26 cellular contexts compared by ENCODE assay signal in the genomic region with DNA sequence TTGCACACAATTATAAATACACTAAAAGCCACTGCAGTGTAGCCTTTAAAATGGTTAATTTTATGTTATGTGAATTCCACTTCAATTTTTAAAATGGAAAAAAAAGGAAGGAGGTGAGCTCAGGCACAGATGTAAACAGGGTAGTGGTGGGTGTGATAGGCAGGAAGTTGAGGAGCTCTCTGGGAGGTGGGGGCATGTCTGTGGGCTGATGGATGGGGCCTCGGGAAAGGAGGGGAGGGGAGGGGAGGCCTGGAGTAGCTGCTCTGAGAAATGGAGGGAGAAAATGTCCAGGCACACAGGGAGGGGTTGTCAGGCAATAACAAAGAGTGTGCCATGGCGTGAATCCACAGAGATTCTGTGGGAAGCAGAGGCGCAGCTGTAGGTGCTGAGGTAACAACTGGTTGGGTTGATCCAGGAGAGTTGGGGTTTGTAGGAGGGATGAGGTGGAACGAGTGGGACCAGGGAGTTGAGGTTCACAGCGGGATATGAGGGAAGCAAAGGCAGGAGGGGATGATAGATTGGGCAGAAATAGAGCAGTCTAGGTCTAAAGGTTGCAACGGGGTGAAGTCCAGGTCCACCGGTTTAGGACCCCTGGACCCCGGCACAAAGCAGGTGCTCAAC.
"Had no signal": no experiment of that assay in that cellular context is flagged by ENCODE, and none has a peak within 500 bp of the region (broad histone marks: within the 10 kb centered on the region; RNA-seq: fewer than 3 reads in every experiment).

No MANE protein-coding gene starts in this region.

- H3K9me3 Mint-ChIP-seq: nephron; stimulated activated effector memory CD8-positive, alpha-beta T cell treated with anti-CD3 and anti-CD28 coated beads, Interleukin-12 subunit alpha, Interleukin-12 subunit beta, amount 100 ng/mL, for 72 hours had no signal

- H3K27me3 Mint-ChIP-seq: activated naive CD8-positive, alpha-beta T cell had no signal

- ATAC-seq: body of pancreas, gastrocnemius medialis, left ventricle myocardium superior, right cardiac atrium, upper lobe of right lung had no signal

- DNase-seq: activated CD4-positive, alpha-beta T cell treated with anti-CD3 and anti-CD28 coated beads for 4 hours; activated CD4-positive, alpha-beta T cell treated with anti-CD3 and anti-CD28 coated beads, Interleukin-2, amount 50 U/mL, for 48 hours; activated CD4-positive, CD25-positive, alpha-beta regulatory T cell; activated CD8-positive, alpha-beta memory T cell treated with anti-CD3 and anti-CD28 coated beads for 24 hours; activated effector memory CD4-positive, alpha-beta T cell treated with Interleukin-2 at 50 U/mL for 16 hours; activated naive CD4-positive, alpha-beta T cell treated with Interleukin-2 at 50 U/mL for 16 hours; anterior cingulate cortex; body of pancreas; colonic mucosa; effector memory CD4-positive, alpha-beta T cell; erythroblast; gastrocnemius medialis; islet precursor cell; left ventricle myocardium superior; stimulated activated CD4-positive, alpha-beta T cell treated with anti-CD3 and anti-CD28 coated beads, Interleukin-4, amount 100 ng/mL, for 24 hours; stomach; tibial artery; upper lobe of right lung had no signal

- H3K36me3 Mint-ChIP-seq: activated naive CD8-positive, alpha-beta T cell; stimulated activated effector memory CD8-positive, alpha-beta T cell treated with anti-CD3 and anti-CD28 coated beads, Interleukin-12 subunit alpha, Interleukin-12 subunit beta, amount 100 ng/mL, for 72 hours had no signal

- H3K27me3 ChIP-seq: body of pancreas, colonic mucosa, dorsolateral prefrontal cortex, gastrocnemius medialis, hepatocyte, stomach, tibial artery, upper lobe of right lung had no signal

- H3K27ac Mint-ChIP-seq: activated naive CD8-positive, alpha-beta T cell; nephron; stimulated activated effector memory CD8-positive, alpha-beta T cell treated with anti-CD3 and anti-CD28 coated beads, Interleukin-12 subunit alpha, Interleukin-12 subunit beta, amount 100 ng/mL, for 72 hours had no signal

- H3K9ac ChIP-seq: parathyroid adenoma had no signal

- H3K4me3 ChIP-seq: body of pancreas, colonic mucosa, dorsolateral prefrontal cortex, gastrocnemius medialis, hepatocyte, stomach, tibial artery, upper lobe of right lung had no signal

- H3K4me1 Mint-ChIP-seq: stimulated activated effector memory CD8-positive, alpha-beta T cell treated with anti-CD3 and anti-CD28 coated beads, Interleukin-12 subunit alpha, Interleukin-12 subunit beta, amount 100 ng/mL, for 72 hours had no signal

- H3K36me3 ChIP-seq: colonic mucosa, gastrocnemius medialis, neutrophil, stomach, upper lobe of right lung had no signal

- H2AFZ ChIP-seq: hepatocyte, parathyroid adenoma had no signal

- H3K79me2 ChIP-seq: hepatocyte, parathyroid adenoma had no signal

- H3K4me2 ChIP-seq: hepatocyte had no signal

- H3K4me3 Mint-ChIP-seq: activated naive CD8-positive, alpha-beta T cell; nephron; stimulated activated effector memory CD8-positive, alpha-beta T cell treated with anti-CD3 and anti-CD28 coated beads, Interleukin-12 subunit alpha, Interleukin-12 subunit beta, amount 100 ng/mL, for 72 hours had no signal

- H3K9me3 ChIP-seq: body of pancreas, colonic mucosa, gastrocnemius medialis, neutrophil, stomach, tibial artery, upper lobe of right lung had no signal

- H3K4me1 ChIP-seq: colonic mucosa, parathyroid adenoma had no signal

- H3K27ac ChIP-seq: body of pancreas, colonic mucosa, dorsolateral prefrontal cortex, gastrocnemius medialis, hepatocyte, neutrophil, parathyroid adenoma, stomach, upper lobe of right lung had no signal
